Comparison of ENCODE assay signal across 8 cellular contexts in the genomic region with DNA sequence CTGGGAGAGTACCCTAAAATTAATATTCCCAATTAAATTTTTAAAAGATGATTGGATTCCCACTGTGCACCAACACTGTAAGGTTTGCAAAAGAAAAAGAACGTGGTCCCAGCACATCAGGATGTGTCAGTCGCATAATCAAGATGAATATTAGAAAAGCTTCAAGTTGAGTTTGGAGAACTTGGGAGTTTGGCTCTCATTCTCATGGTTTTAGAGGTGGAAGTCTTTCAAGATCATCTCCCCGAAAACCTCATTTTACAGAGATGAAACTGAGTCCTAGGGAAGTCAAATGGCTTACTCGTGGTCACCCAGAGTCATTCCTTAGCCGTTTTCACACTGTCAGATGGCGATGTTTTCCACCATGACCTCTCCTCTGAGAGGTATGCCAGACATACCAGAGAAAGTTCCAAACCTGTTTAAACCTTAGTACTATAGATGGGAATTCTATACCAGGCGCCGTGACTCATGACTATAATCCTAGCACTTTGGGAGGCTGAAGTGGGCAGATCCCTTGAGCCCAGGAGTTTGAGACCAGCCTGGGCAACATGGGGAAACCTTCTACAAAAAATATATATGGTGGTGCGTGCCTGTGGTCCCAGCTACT. TPM values are rescaled to one million over a fixed set of nuclear protein-coding genes. Genes with fewer than 3 reads are reported as not detected.
DNase-seq lines count a peak whose midpoint lies in the region; ATAC-seq and TF ChIP-seq lines count a peak whose summit lies in the region.

No MANE protein-coding gene starts in this region.

- peak overlapping the region; percentile 88 for H3K4me3 Mint-ChIP-seq in activated CD4-positive, alpha-beta T cell treated with anti-CD3 and anti-CD28 coated beads, Interleukin-2, amount 10 ng/mL, durations not matched to agents 7 days and 5 days
- peak overlapping the region; percentile 85 for H3K4me3 Mint-ChIP-seq in activated naive CD8-positive, alpha-beta T cell treated with anti-CD3 and anti-CD28 coated beads, Interleukin-2, amount 50 U/mL, for 24 hours

- peak overlapping the region; percentile 85 to 95 for H3K27ac ChIP-seq in testis

- TF ChIP-seq CTCF in kidney epithelial cell (IDR thresholded peaks at IDR 0.05; ENCODE audit: insufficient read depth, low read length, poor library complexity, severe bottlenecking) (no peak), testis (IDR thresholded peaks at IDR 0.05) (no peak)

- POLR2A ChIA-PET in activated CD4-positive, alpha-beta T cell treated with anti-CD3 and anti-CD28 coated beads, Interleukin-2, amount 10 ng/mL, durations not matched to agents 7 days and 5 days (lab: Charles Lee) = interaction anchor here (0.6 kb wide), 1 partner anchor 17 kb away, joined by 5 read pairs; no protein-coding TSS in a partner anchor

- intact Hi-C loops in testis (cut with DNase I; ENCODE audit: low total_unique reads) = no loop called here

- H3K27ac Mint-ChIP-seq in activated CD4-positive, alpha-beta T cell treated with anti-CD3 and anti-CD28 coated beads, Interleukin-2, amount 10 ng/mL, durations not matched to agents 7 days and 5 days = peak overlapping the region; percentile 92
- H3K27ac Mint-ChIP-seq in activated naive CD8-positive, alpha-beta T cell treated with anti-CD3 and anti-CD28 coated beads, Interleukin-2, amount 50 U/mL, for 24 hours = peak overlapping the region; percentile 75

- peaks cover 3% of the 10 kb centered on the region for H3K36me3 ChIP-seq in kidney epithelial cell (ENCODE audit: control insufficient read depth, insufficient read depth, low read length)
- no peaks in the 10 kb centered on the region for H3K36me3 ChIP-seq in testis (ENCODE audit: low read depth, missing control alignments)

- peaks cover 14% of the 10 kb centered on the region for H3K9me3 Mint-ChIP-seq in activated CD4-positive, alpha-beta T cell treated with anti-CD3 and anti-CD28 coated beads, Interleukin-2, amount 10 ng/mL, durations not matched to agents 7 days and 5 days
- H3K9me3 Mint-ChIP-seq in activated naive CD8-positive, alpha-beta T cell treated with anti-CD3 and anti-CD28 coated beads, Interleukin-2, amount 50 U/mL, for 24 hours = peaks cover 13% of the 10 kb centered on the region

- H3K4me1 Mint-ChIP-seq in activated CD4-positive, alpha-beta T cell treated with anti-CD3 and anti-CD28 coated beads, Interleukin-2, amount 10 ng/mL, durations not matched to agents 7 days and 5 days = peaks cover 73% of the 10 kb centered on the region
- peaks cover 73% of the 10 kb centered on the region for H3K4me1 Mint-ChIP-seq in activated naive CD8-positive, alpha-beta T cell treated with anti-CD3 and anti-CD28 coated beads, Interleukin-2, amount 50 U/mL, for 24 hours

- no peak for TF ChIP-seq POLR2A in testis (IDR thresholded peaks at IDR 0.05)

- H3K27me3 Mint-ChIP-seq in activated CD4-positive, alpha-beta T cell treated with anti-CD3 and anti-CD28 coated beads, Interleukin-2, amount 10 ng/mL, durations not matched to agents 7 days and 5 days = no peaks in the 10 kb centered on the region
- H3K27me3 Mint-ChIP-seq in activated naive CD8-positive, alpha-beta T cell treated with anti-CD3 and anti-CD28 coated beads, Interleukin-2, amount 50 U/mL, for 24 hours = no peaks in the 10 kb centered on the region

- CTCF ChIA-PET in activated CD4-positive, alpha-beta T cell treated with anti-CD3 and anti-CD28 coated beads, Interleukin-2, amount 10 ng/mL, durations not matched to agents 7 days and 5 days (lab: Charles Lee) = interaction anchor here (0.6 to 1.4 kb wide), 2 partner anchors 14 to 224 kb away, joined by 3 read pairs; no protein-coding TSS in a partner anchor

- H3K4me3 ChIP-seq in kidney epithelial cell (ENCODE audit: low read depth, low read length) (peak overlapping the region; percentile 90), testis (peak overlapping the region; percentile 82 to 89)

- peaks cover 32% of the 10 kb centered on the region for H3K4me1 ChIP-seq in testis

- no peak for DNase-seq in activated CD4-positive, alpha-beta T cell treated with anti-CD3 and anti-CD28 coated beads, Interleukin-2, amount 10 ng/mL, durations not matched to agents 7 days and 5 days
- no peak for DNase-seq in activated CD4-positive, alpha-beta T cell treated with anti-CD3 and anti-CD28 coated beads for 4 hours
- DNase-seq in activated naive CD8-positive, alpha-beta T cell treated with anti-CD3 and anti-CD28 coated beads, Interleukin-2, amount 50 U/mL, for 24 hours = no peak
- no peak for DNase-seq in kidney epithelial cell (ENCODE audit: low read depth)
- no peak for DNase-seq in testis
- DNase-seq in NOMO-1 (lab: John Stamatoyannopoulos, UW; ENCODE audit: unreplicated experiment in 2 of 2) = no peak
- DNase-seq in NCI-H345 treated with DMSO at 0.1 percent for 48 hours (lab: John Stamatoyannopoulos, UW; ENCODE audit: unreplicated experiment) = no peak

- no peaks in the 10 kb centered on the region for H3K9me3 ChIP-seq in testis

- WGBS in testis, 2 donors = 36 to 39% methylated on average over 9 of the region's 9 CpGs

- H3K36me3 Mint-ChIP-seq in activated CD4-positive, alpha-beta T cell treated with anti-CD3 and anti-CD28 coated beads, Interleukin-2, amount 10 ng/mL, durations not matched to agents 7 days and 5 days (ENCODE audit: low read depth) = peaks cover 62% of the 10 kb centered on the region
- peaks cover 43% of the 10 kb centered on the region for H3K36me3 Mint-ChIP-seq in activated naive CD8-positive, alpha-beta T cell treated with anti-CD3 and anti-CD28 coated beads, Interleukin-2, amount 50 U/mL, for 24 hours (ENCODE audit: low read depth)

- no peak for ATAC-seq in activated naive CD8-positive, alpha-beta T cell treated with anti-CD3 and anti-CD28 coated beads, Interleukin-2, amount 50 U/mL, for 24 hours
- no peak for ATAC-seq in GM19324 (IDR thresholded peaks at IDR 0.05; ENCODE audit: low FRiP score, unreplicated experiment)

- H3K27me3 ChIP-seq in kidney epithelial cell (ENCODE audit: control insufficient read depth, insufficient read depth, low read length) (no peaks in the 10 kb centered on the region), testis (no peaks in the 10 kb centered on the region)

RNA-seq across cellular contexts. Expression of a gene that starts 1.2 kb away (rescaled TPM):
- 10 to 100 TPM; 56.6 to 57.4 TPM for total RNA-seq in activated CD4-positive, alpha-beta T cell treated with anti-CD3 and anti-CD28 coated beads, Interleukin-2, amount 10 ng/mL, durations not matched to agents 7 days and 5 days
- total RNA-seq in kidney epithelial cell (41.6 and 46.2 TPM in 2 replicates), testis (100 to 1,000 TPM; 240 to 262 TPM)
- polyA plus RNA-seq in testis (ENCODE audit: insufficient read depth, low read depth, low replicate concordance) = 143 TPM
